ENCODE assay signal across 1 cellular context in the genomic region with DNA sequence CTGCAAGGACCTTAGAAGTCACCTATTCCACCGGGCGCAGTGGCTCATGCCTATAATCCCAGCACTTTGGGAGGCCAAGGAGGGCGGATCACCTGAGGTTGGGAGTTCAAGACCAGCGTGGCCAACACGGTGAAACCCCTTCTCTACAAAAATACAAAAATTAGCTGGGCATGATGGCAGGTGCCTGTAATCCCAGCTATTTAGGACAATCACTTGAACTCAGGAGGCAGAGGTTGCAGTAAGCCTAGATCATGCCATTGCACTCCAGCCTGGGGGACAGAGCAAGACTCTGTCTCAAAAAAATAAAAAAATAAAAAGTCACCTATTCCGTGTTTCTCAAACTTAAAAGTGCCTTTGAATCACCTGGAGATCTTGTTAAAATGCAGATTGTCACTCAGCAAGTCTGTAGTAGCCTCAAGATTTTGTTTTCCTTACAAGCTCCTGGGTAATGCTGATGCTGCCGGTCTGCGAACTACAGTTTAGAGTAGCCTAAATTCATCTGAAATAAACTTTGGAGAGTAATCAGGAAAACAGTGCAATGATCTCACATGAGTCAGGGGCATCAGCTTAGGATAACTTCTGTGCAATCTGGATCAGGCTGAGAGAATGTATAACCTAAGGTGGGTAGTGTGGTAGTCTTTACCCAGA. TPM values are rescaled to one million over a fixed set of nuclear protein-coding genes. Genes with fewer than 3 reads are reported as not detected.
"Had no signal": no experiment of that assay in that cellular context is flagged by ENCODE, and none has a peak within 500 bp of the region (broad histone marks: within the 10 kb centered on the region; RNA-seq: fewer than 3 reads in every experiment).

No MANE protein-coding gene starts in this region.

RNA-seq across cellular contexts. Expression of a gene that starts 24.7 kb away (rescaled TPM):
- total RNA-seq: bronchial epithelial cell had no signal
